Comparison of ENCODE assay signal across 8 cellular contexts in genomic region chr15:94576889-94577533, GRCh38.
DNase-seq lines count a peak whose midpoint lies in the region; ATAC-seq and TF ChIP-seq lines count a peak whose summit lies in the region.

No MANE protein-coding gene starts in this region.

- peak; percentile 73 for ATAC-seq in GM21825 (IDR thresholded peaks at IDR 0.05; ENCODE audit: unreplicated experiment)
- no peak for ATAC-seq in stimulated activated naive CD8-positive, alpha-beta T cell treated with anti-CD3 and anti-CD28 coated beads, Interleukin-15, Interleukin-2, amounts not matched to agents 100 U/mL and 50 U/mL, for 24 hours

- no peaks in the 10 kb centered on the region for H3K9me3 ChIP-seq in hepatocyte (ENCODE audit: low read depth)

- H3K27me3 ChIP-seq in hepatocyte: no peaks in the 10 kb centered on the region

- no peaks in the 10 kb centered on the region for H3K4me1 ChIP-seq in hepatocyte (ENCODE audit: insufficient read depth)

- no peak overlapping the region for H3K4me2 ChIP-seq in hepatocyte

- no peaks in the 10 kb centered on the region for H3K79me2 ChIP-seq in hepatocyte

- H3K27ac ChIP-seq in hepatocyte: no peak overlapping the region

- TF ChIP-seq CTCF in hepatocyte (IDR thresholded peaks at IDR 0.05; ENCODE audit: poor library complexity): peak; percentile 41

- no peak overlapping the region for H3K4me3 ChIP-seq in hepatocyte

- no peaks in the 10 kb centered on the region for H4K20me1 ChIP-seq in hepatocyte (ENCODE audit: insufficient read depth, poor library complexity, severe bottlenecking)

- no peaks in the 10 kb centered on the region for H3K9me2 ChIP-seq in hepatocyte (replicated peaks; ENCODE audit: insufficient read depth)

- WGBS in hepatocyte (ENCODE audit: low lambda C conversion rate, missing lambda C conversion rate): 64% methylated on average over 12 of the region's 12 CpGs

- DNase-seq in activated T-cell treated with anti-CD3 and anti-CD28 coated beads for 24 hours (ENCODE audit: low read depth) (peak; percentile 13), activated T-cell treated with anti-CD3 and anti-CD28 coated beads for 4 hours (no peak), Kasumi-1 (lab: John Stamatoyannopoulos, UW) (peak; percentile 61 to 64), hepatocyte (ENCODE audit: low spot score) (peak; percentile 29), hippocampal formation (lab: John Stamatoyannopoulos, UW) (no peak)
- DNase-seq in activated CD4-positive, alpha-beta T cell treated with anti-CD3 and anti-CD28 coated beads, Interleukin-2, amount 50 U/mL, for 48 hours: peak; percentile 50 to 53
- peak; percentile 48 for DNase-seq in stimulated activated naive CD8-positive, alpha-beta T cell treated with anti-CD3 and anti-CD28 coated beads, Interleukin-15, Interleukin-2, amounts not matched to agents 100 U/mL and 50 U/mL, for 24 hours

- no peaks in the 10 kb centered on the region for H3K36me3 ChIP-seq in hepatocyte (replicated peaks; ENCODE audit: insufficient read depth, low read depth)

- no peak overlapping the region for H2AFZ ChIP-seq in hepatocyte

Comparison
In these comparisons a context has a peak if more than half of its experiments do, and no peak if none do; other contexts are left out.
1. DNase-seq: peak in activated T-cell treated with anti-CD3 and anti-CD28 coated beads for 24 hours (single experiment), Kasumi-1 (2 of 2), activated CD4-positive, alpha-beta T cell treated with anti-CD3 and anti-CD28 coated beads, Interleukin-2, amount 50 U/mL, for 48 hours (2 of 2), hepatocyte (single experiment) and stimulated activated naive CD8-positive, alpha-beta T cell treated with anti-CD3 and anti-CD28 coated beads, Interleukin-15, Interleukin-2, amounts not matched to agents 100 U/mL and 50 U/mL, for 24 hours (single experiment); none in activated T-cell treated with anti-CD3 and anti-CD28 coated beads for 4 hours (single experiment) and hippocampal formation (0 of 2).